ENCODE assay signal across 12 cellular contexts in the genomic region with DNA sequence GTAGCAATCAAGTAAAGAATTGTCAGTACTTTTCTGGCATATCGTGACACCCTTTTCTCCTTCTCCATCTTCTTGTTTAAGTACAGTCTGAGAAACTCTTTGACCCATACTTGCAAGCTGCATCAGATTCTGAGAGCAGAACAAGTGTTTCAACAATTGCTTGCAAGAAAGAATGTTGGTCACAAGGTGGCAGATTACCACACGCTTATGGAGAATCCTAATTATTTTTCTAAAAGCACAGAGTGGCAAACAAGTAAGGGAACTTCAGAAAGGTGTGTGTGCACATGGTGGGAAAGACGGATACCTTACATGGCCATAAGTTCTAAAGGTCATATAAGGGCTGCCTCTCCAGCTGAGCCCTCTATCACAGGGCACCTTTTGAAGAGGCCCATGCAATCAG.
A peak's percentile ranks its signal among the peaks of the same experiment; 100 is the strongest.
DNase-seq lines count a peak whose midpoint lies in the region; ATAC-seq and TF ChIP-seq lines count a peak whose summit lies in the region.
"Had no signal": no experiment of that assay in that cellular context is flagged by ENCODE, and none has a peak within 500 bp of the region (broad histone marks: within the 10 kb centered on the region; RNA-seq: fewer than 3 reads in every experiment).

No MANE protein-coding gene starts in this region.

- no peak overlapping the region for H2BK5ac ChIP-seq in mesenchymal stem cell (ENCODE audit: low read depth, low read length, poor library complexity, severe bottlenecking)

- no peaks in the 10 kb centered on the region for H3K36me3 ChIP-seq in mesenchymal stem cell (ENCODE audit: control insufficient read depth in 1 of 2, insufficient read depth in 2 of 2, low read depth in 1 of 2, low read length in 2 of 2)

- no peak overlapping the region for H4K8ac ChIP-seq in mesenchymal stem cell (ENCODE audit: low read length)

- no peak overlapping the region for H3K14ac ChIP-seq in mesenchymal stem cell (ENCODE audit: low read length in 2 of 2)

- H2AK5ac ChIP-seq in mesenchymal stem cell (ENCODE audit: low read length, severe bottlenecking): no peak overlapping the region

- no peak overlapping the region for H3K4me2 ChIP-seq in mesenchymal stem cell (ENCODE audit: low read length, poor library complexity, severe bottlenecking)

- ATAC-seq in GM19395 (IDR thresholded peaks at IDR 0.05; ENCODE audit: unreplicated experiment) (no peak), HG02763 (IDR thresholded peaks at IDR 0.05; ENCODE audit: unreplicated experiment) (no peak), GM19455 (IDR thresholded peaks at IDR 0.05; ENCODE audit: unreplicated experiment) (no peak)

- 100% methylated on average over 1 of the region's 3 CpGs for WGBS in mesenchymal stem cell

- TF ChIP-seq CTCF in C4-2B (conservative IDR thresholded peaks at IDR 0.05) (peak; percentile 39), choroid plexus epithelial cell (conservative IDR thresholded peaks at IDR 0.05; ENCODE audit: low read depth, low read length) (no peak)

- no peaks in the 10 kb centered on the region for H3K9me3 ChIP-seq in mesenchymal stem cell (ENCODE audit: control insufficient read depth, low read length)
- H3K9me3 ChIP-seq: testis had no signal

- H3K4me3 ChIP-seq in choroid plexus epithelial cell (ENCODE audit: low read depth, low read length) (no peak overlapping the region), mesenchymal stem cell (ENCODE audit: insufficient read depth in 1 of 2, low read depth in 1 of 2, low read length in 2 of 2) (no peak overlapping the region)
- H3K4me3 ChIP-seq: testis had no signal

- DNase-seq in NAMALWA (ENCODE audit: low spot score) (peak; percentile 1), choroid plexus epithelial cell (ENCODE audit: low read depth) (peak; percentile 2), mesenchymal stem cell (peak; percentile 0), NCI-H446 (lab: John Stamatoyannopoulos, UW) (no peak)
- DNase-seq: activated CD8-positive, alpha-beta memory T cell treated with anti-CD3 and anti-CD28 coated beads for 24 hours; central memory CD4-positive, alpha-beta T cell; KG1; testis had no signal

- H2BK12ac ChIP-seq in mesenchymal stem cell (ENCODE audit: low read length in 2 of 2): no peak overlapping the region

- no peaks in the 10 kb centered on the region for H3K4me1 ChIP-seq in mesenchymal stem cell (ENCODE audit: control insufficient read depth, insufficient read depth, low read depth, low read length)
- H3K4me1 ChIP-seq: testis had no signal

- H3K23ac ChIP-seq in mesenchymal stem cell (ENCODE audit: low read length in 2 of 2): no peak overlapping the region

- H3K27ac ChIP-seq in C4-2B: no peak overlapping the region
- H3K27ac ChIP-seq in mesenchymal stem cell (ENCODE audit: low read length, poor library complexity, severe bottlenecking): no peak overlapping the region
- H3K27ac ChIP-seq: testis had no signal

- no peak overlapping the region for H3K18ac ChIP-seq in mesenchymal stem cell (ENCODE audit: low read depth in 1 of 2, low read length in 2 of 2)

- no peak overlapping the region for H2AFZ ChIP-seq in mesenchymal stem cell (ENCODE audit: low read depth, low read length)

- H3K9ac ChIP-seq in mesenchymal stem cell (ENCODE audit: low read length): no peak overlapping the region

- no peak overlapping the region for H2BK15ac ChIP-seq in mesenchymal stem cell (ENCODE audit: low read depth, poor library complexity, severe bottlenecking)

- H3K27me3 ChIP-seq in mesenchymal stem cell (ENCODE audit: control insufficient read depth in 1 of 2, insufficient read depth in 1 of 2, low read length in 2 of 2): no peaks in the 10 kb centered on the region
- H3K27me3 ChIP-seq: testis had no signal

- no peak overlapping the region for H4K91ac ChIP-seq in mesenchymal stem cell (ENCODE audit: low read length)

- no peak overlapping the region for H3K4ac ChIP-seq in mesenchymal stem cell (ENCODE audit: low read depth in 1 of 2, low read length in 2 of 2)

- no peak overlapping the region for H2BK120ac ChIP-seq in mesenchymal stem cell (ENCODE audit: low read depth, low read length)

- H3K79me1 ChIP-seq in mesenchymal stem cell (replicated peaks; ENCODE audit: low read length, poor library complexity, severe bottlenecking): no peaks in the 10 kb centered on the region

Comparison
In these comparisons a context has a peak if more than half of its experiments do, and no peak if none do; other contexts are left out.
1. DNase-seq: peak in NAMALWA (single experiment), choroid plexus epithelial cell (single experiment) and mesenchymal stem cell (single experiment); none in NCI-H446 (0 of 2).